ENCODE assay signal across 1 cellular context in genomic region chr17:63698886-63699637, GRCh38.
TF ChIP-seq lines count a peak whose summit lies in the region.

No MANE protein-coding gene starts in this region.

TF ChIP-seq in HepG2, 621 proteins besides CTCF, POLR2A, EP300 and RAD21 (continued from another document and continues in another):
- TF ChIP-seq ZHX2 (IDR thresholded peaks at IDR 0.05; ENCODE audit: low read depth) = no peak
- no peak for TF ChIP-seq ZHX2 (CRISPR knock-in tag; IDR thresholded peaks at IDR 0.05; ENCODE audit: borderline replicate concordance)
- no peak for TF ChIP-seq MED8 (CRISPR knock-in tag; IDR thresholded peaks at IDR 0.05; ENCODE audit: insufficient replicate concordance)
- TF ChIP-seq FOXK1 (CRISPR knock-in tag; IDR thresholded peaks at IDR 0.05; ENCODE audit: borderline replicate concordance, low read depth) = no peak
- TF ChIP-seq ZNF264 (CRISPR knock-in tag; IDR thresholded peaks at IDR 0.05) = no peak
- TF ChIP-seq TMF1 (CRISPR knock-in tag; IDR thresholded peaks at IDR 0.05; ENCODE audit: low read depth) = no peak
- no peak for TF ChIP-seq NBN (conservative IDR thresholded peaks at IDR 0.05)
- no peak for TF ChIP-seq SMARCE1 (IDR thresholded peaks at IDR 0.05; ENCODE audit: borderline replicate concordance)
- TF ChIP-seq ETV5 (CRISPR knock-in tag; IDR thresholded peaks at IDR 0.05; ENCODE audit: borderline replicate concordance) = peak; percentile 42; the same call in 1 of the 2 replicates
- no peak for TF ChIP-seq CENPBD1 (CRISPR knock-in tag; IDR thresholded peaks at IDR 0.05; ENCODE audit: borderline replicate concordance, low read depth)
- no peak for TF ChIP-seq ZNF251 (CRISPR knock-in tag; IDR thresholded peaks at IDR 0.05)
- TF ChIP-seq GABPA (IDR thresholded peaks at IDR 0.05; ENCODE audit: low read depth, low read length) = peak; percentile 31
- TF ChIP-seq GABPA (CRISPR knock-in tag; IDR thresholded peaks at IDR 0.05; ENCODE audit: low read depth) = 0 out of 2 replicates have a peak, but pooled peaks have one; percentile 50
- no peak for TF ChIP-seq PITX1 (CRISPR knock-in tag; IDR thresholded peaks at IDR 0.05)
- peak; percentile 76 for TF ChIP-seq PATZ1 (CRISPR knock-in tag; IDR thresholded peaks at IDR 0.05)
- no peak for TF ChIP-seq ZBTB46 (CRISPR knock-in tag; IDR thresholded peaks at IDR 0.05; ENCODE audit: borderline replicate concordance)
- no peak for TF ChIP-seq RARG (CRISPR knock-in tag; IDR thresholded peaks at IDR 0.05; ENCODE audit: low read depth)
- no peak for TF ChIP-seq KDM3A (CRISPR knock-in tag; IDR thresholded peaks at IDR 0.05; ENCODE audit: low read depth)
- TF ChIP-seq ATAD3A (CRISPR knock-in tag; IDR thresholded peaks at IDR 0.05) = no peak
- peak; percentile 70 for TF ChIP-seq ZBTB33 (CRISPR knock-in tag; IDR thresholded peaks at IDR 0.05)
- no peak for TF ChIP-seq THYN1 (CRISPR knock-in tag; IDR thresholded peaks at IDR 0.05; ENCODE audit: borderline replicate concordance, low read depth)
- TF ChIP-seq THAP8 (CRISPR knock-in tag; IDR thresholded peaks at IDR 0.05; ENCODE audit: borderline replicate concordance) = no peak
- TF ChIP-seq ZNF746 (CRISPR knock-in tag; IDR thresholded peaks at IDR 0.05) = peak; percentile 34; the same call in 1 of the 2 replicates
- TF ChIP-seq LBX2 (CRISPR knock-in tag; IDR thresholded peaks at IDR 0.05; ENCODE audit: borderline replicate concordance) = no peak
- no peak for TF ChIP-seq ZNF136 (CRISPR knock-in tag; IDR thresholded peaks at IDR 0.05; ENCODE audit: low read depth)
- no peak for TF ChIP-seq ZNF883 (CRISPR knock-in tag; IDR thresholded peaks at IDR 0.05; ENCODE audit: not compliant biosample characterization)
- peak; percentile 73 for TF ChIP-seq ZNF274 (CRISPR knock-in tag; IDR thresholded peaks at IDR 0.05)
- TF ChIP-seq ZBTB7A (CRISPR knock-in tag; IDR thresholded peaks at IDR 0.05) = peak; percentile 52; the same call in 1 of the 2 replicates
- TF ChIP-seq MXD3 (CRISPR knock-in tag; IDR thresholded peaks at IDR 0.05) = peak; percentile 31; the same call in 1 of the 2 replicates
- TF ChIP-seq TFDP2 (CRISPR knock-in tag; IDR thresholded peaks at IDR 0.05) = peak; percentile 1; the same call in 1 of the 2 replicates
- TF ChIP-seq POGZ (CRISPR knock-in tag; IDR thresholded peaks at IDR 0.05) = no peak
- TF ChIP-seq DPF2 (CRISPR knock-in tag; IDR thresholded peaks at IDR 0.05; ENCODE audit: borderline replicate concordance, low read depth) = no peak
- TF ChIP-seq ZNF580 (CRISPR knock-in tag; IDR thresholded peaks at IDR 0.05; ENCODE audit: borderline replicate concordance, low read depth) = no peak
- TF ChIP-seq ATF1 (CRISPR knock-in tag; IDR thresholded peaks at IDR 0.05) = no peak
- TF ChIP-seq IKZF1 (IDR thresholded peaks at IDR 0.05) = no peak
- no peak for TF ChIP-seq CREBL2 (CRISPR knock-in tag; IDR thresholded peaks at IDR 0.05; ENCODE audit: borderline replicate concordance)
- TF ChIP-seq KMT2B (CRISPR knock-in tag; IDR thresholded peaks at IDR 0.05) = no peak
- TF ChIP-seq HOXA9 (CRISPR knock-in tag; IDR thresholded peaks at IDR 0.05; ENCODE audit: borderline replicate concordance) = no peak
- no peak for TF ChIP-seq ATF3 (CRISPR knock-in tag; IDR thresholded peaks at IDR 0.05)
- peak; percentile 5 for TF ChIP-seq HNRNPK (IDR thresholded peaks at IDR 0.05; ENCODE audit: low read depth, low read length, poor library complexity, severe bottlenecking)
- TF ChIP-seq NRL (CRISPR knock-in tag; IDR thresholded peaks at IDR 0.05; ENCODE audit: borderline replicate concordance) = peak; percentile 51; the same call in 1 of the 2 replicates
- TF ChIP-seq HNRNPLL (IDR thresholded peaks at IDR 0.05; ENCODE audit: low read depth, low read length, poor library complexity, severe bottlenecking) = peak; percentile 24
- TF ChIP-seq NFATC3 (CRISPR knock-in tag; IDR thresholded peaks at IDR 0.05) = peak; percentile 51; the same call in 1 of the 2 replicates
- TF ChIP-seq PHF5A (CRISPR knock-in tag; IDR thresholded peaks at IDR 0.05; ENCODE audit: low read depth, unreplicated experiment) = no peak
- no peak for TF ChIP-seq ZNF383 (CRISPR knock-in tag; IDR thresholded peaks at IDR 0.05; ENCODE audit: borderline replicate concordance)
- TF ChIP-seq ETS1 (CRISPR knock-in tag; IDR thresholded peaks at IDR 0.05) = 0 out of 2 replicates have a peak, but pooled peaks have one; percentile 3
- TF ChIP-seq FOXP1 (IDR thresholded peaks at IDR 0.05) = no peak
- TF ChIP-seq FOXP1 (CRISPR knock-in tag; IDR thresholded peaks at IDR 0.05) = no peak
- no peak for TF ChIP-seq ZNF138 (CRISPR knock-in tag; IDR thresholded peaks at IDR 0.05; ENCODE audit: low read depth)
- no peak for TF ChIP-seq MZF1 (CRISPR knock-in tag; IDR thresholded peaks at IDR 0.05; ENCODE audit: borderline replicate concordance)
- TF ChIP-seq KLF13 (CRISPR knock-in tag; IDR thresholded peaks at IDR 0.05) = no peak
